ENCODE assay signal across 18 cellular contexts in genomic region chr11:3952715-3953114, GRCh38.
DNase-seq lines count a peak whose midpoint lies in the region; ATAC-seq, FAIRE-seq and TF ChIP-seq lines count a peak whose summit lies in the region.
"Had no signal": no experiment of that assay in that cellular context is flagged by ENCODE, and none has a peak within 500 bp of the region (broad histone marks: within the 10 kb centered on the region; RNA-seq: fewer than 3 reads in every experiment).

No MANE protein-coding gene starts in this region.

- DNase-seq in activated naive CD4-positive, alpha-beta T cell treated with Interleukin-2 at 50 U/mL for 16 hours, result no peak
- no peak for DNase-seq in OCI-LY7 (ENCODE audit: low spot score)
- no peak for DNase-seq in astrocyte (ENCODE audit: low read depth)
- no peak for DNase-seq in sciatic nerve (ENCODE audit: low spot score)
- DNase-seq in GM23248, result no peak
- DNase-seq: H7, KG1, lower lobe of right lung, NCI-H1417, NCI-H2171, NCI-H774 had no signal

- H3K9ac ChIP-seq in astrocyte (ENCODE audit: low read length) (no peak overlapping the region), GM23248 (no peak overlapping the region)

- H3K4me3 ChIP-seq in OCI-LY7 (ENCODE audit: low read depth, low read length, poor library complexity, severe bottlenecking) (no peak overlapping the region), astrocyte (ENCODE audit: insufficient read depth, low read depth, low read length) (no peak overlapping the region), GM23248 (no peak overlapping the region)
- H3K4me3 ChIP-seq: cardiac muscle cell, lower lobe of right lung had no signal

- FAIRE-seq in astrocyte (lab: Jason Lieb, UNC), result no peak

- H3K36me3 Mint-ChIP-seq in activated naive CD4-positive, alpha-beta T cell treated with anti-CD3 and anti-CD28 coated beads, Interleukin-2, amount 50 U/mL, for 24 hours, result peaks cover 12% of the 10 kb centered on the region
- no peaks in the 10 kb centered on the region for H3K36me3 Mint-ChIP-seq in astrocyte (ENCODE audit: low read depth, unreplicated experiment)

- POLR2A ChIA-PET in OCI-LY7 (lab: Charles Lee), result interaction anchor here (0.8 to 1.0 kb wide), 2 partner anchors 15 to 82 kb away, joined by 3 read pairs; no protein-coding TSS in a partner anchor

- H2AFZ ChIP-seq in OCI-LY7 (ENCODE audit: low read length), result no peak overlapping the region
- H2AFZ ChIP-seq in astrocyte (ENCODE audit: low read depth, low read length), result no peak overlapping the region
- H2AFZ ChIP-seq in GM23248, result no peak overlapping the region

- H3K4me1 ChIP-seq in OCI-LY7 (ENCODE audit: insufficient read depth, low read length, poor library complexity, severe bottlenecking), result peaks cover 70% of the 10 kb centered on the region
- peaks cover 9% of the 10 kb centered on the region for H3K4me1 ChIP-seq in astrocyte (ENCODE audit: insufficient read depth, low read length)
- H3K4me1 ChIP-seq in GM23248 (ENCODE audit: insufficient read depth), result peaks cover 7% of the 10 kb centered on the region; the same call in 1 of the 2 replicates

- H3K27ac ChIP-seq in OCI-LY7 (ENCODE audit: low read depth, low read length, poor library complexity, severe bottlenecking), result no peak overlapping the region
- H3K27ac ChIP-seq in astrocyte (ENCODE audit: low read depth, low read length), result no peak overlapping the region
- H3K27ac ChIP-seq in GM23248, result no peak overlapping the region
- H3K27ac ChIP-seq: cardiac muscle cell, HL-60 had no signal

- H3K36me3 ChIP-seq in OCI-LY7 (ENCODE audit: insufficient read depth, low read length) (no peaks in the 10 kb centered on the region), astrocyte (ENCODE audit: insufficient read depth, low read length) (no peaks in the 10 kb centered on the region), GM23248 (ENCODE audit: low read depth) (no peaks in the 10 kb centered on the region)
- H3K36me3 ChIP-seq: cardiac muscle cell, lower lobe of right lung had no signal

- H3K9me3 Mint-ChIP-seq in activated naive CD4-positive, alpha-beta T cell treated with anti-CD3 and anti-CD28 coated beads, Interleukin-2, amount 50 U/mL, for 24 hours, result peaks cover 10% of the 10 kb centered on the region
- no peaks in the 10 kb centered on the region for H3K9me3 Mint-ChIP-seq in astrocyte (ENCODE audit: unreplicated experiment)

- H4K20me1 ChIP-seq in OCI-LY7 (ENCODE audit: insufficient read depth, low read length) (no peaks in the 10 kb centered on the region), astrocyte (ENCODE audit: insufficient read depth, low read length) (no peaks in the 10 kb centered on the region), GM23248 (ENCODE audit: insufficient read depth) (no peaks in the 10 kb centered on the region)

- no peaks in the 10 kb centered on the region for H3K27me3 ChIP-seq in astrocyte (ENCODE audit: insufficient read depth, low read length)
- no peaks in the 10 kb centered on the region for H3K27me3 ChIP-seq in GM23248 (replicated peaks; ENCODE audit: insufficient read depth)
- H3K27me3 ChIP-seq: cardiac muscle cell had no signal

- in situ Hi-C loops in GM23248 (cut with MboI), result no loop called here

- no peaks in the 10 kb centered on the region for H3K9me2 ChIP-seq in OCI-LY7 (ENCODE audit: insufficient read depth, low read length)
- no peaks in the 10 kb centered on the region for H3K9me2 ChIP-seq in GM23248 (ENCODE audit: insufficient read depth)

- no peaks in the 10 kb centered on the region for H3F3A ChIP-seq in GM23248 (ENCODE audit: insufficient read depth)

- TF ChIP-seq CTCF in OCI-LY7 (conservative IDR thresholded peaks at IDR 0.05; ENCODE audit: low read length) (no peak), astrocyte (IDR thresholded peaks at IDR 0.05; ENCODE audit: insufficient read depth, low read depth, low read length) (no peak)

- no TSS peak for BruUV-seq in OCI-LY7 (replicated peaks; lab: Mats Ljungman, UMichigan)

- H3K27ac Mint-ChIP-seq in activated naive CD4-positive, alpha-beta T cell treated with anti-CD3 and anti-CD28 coated beads, Interleukin-2, amount 50 U/mL, for 24 hours, result peak overlapping the region; percentile 87
- H3K27ac Mint-ChIP-seq in astrocyte (ENCODE audit: unreplicated experiment), result no peak overlapping the region

- H3K4me3 Mint-ChIP-seq in activated naive CD4-positive, alpha-beta T cell treated with anti-CD3 and anti-CD28 coated beads, Interleukin-2, amount 50 U/mL, for 24 hours, result no peak overlapping the region
- H3K4me3 Mint-ChIP-seq in astrocyte (ENCODE audit: unreplicated experiment), result peak overlapping the region; percentile 52

- H3K4me2 ChIP-seq in OCI-LY7 (ENCODE audit: low read length), result peak overlapping the region; percentile 2; the same call in 1 of the 2 replicates
- H3K4me2 ChIP-seq in astrocyte (ENCODE audit: low read length), result no peak overlapping the region
- no peak overlapping the region for H3K4me2 ChIP-seq in GM23248 (ENCODE audit: unreplicated experiment)

- H3K27me3 Mint-ChIP-seq in activated naive CD4-positive, alpha-beta T cell treated with anti-CD3 and anti-CD28 coated beads, Interleukin-2, amount 50 U/mL, for 24 hours, result no peaks in the 10 kb centered on the region
- H3K27me3 Mint-ChIP-seq in astrocyte (ENCODE audit: low read depth, unreplicated experiment), result no peaks in the 10 kb centered on the region

- peaks cover 92% of the 10 kb centered on the region for H3K4me1 Mint-ChIP-seq in activated naive CD4-positive, alpha-beta T cell treated with anti-CD3 and anti-CD28 coated beads, Interleukin-2, amount 50 U/mL, for 24 hours
- H3K4me1 Mint-ChIP-seq in astrocyte (ENCODE audit: low read depth, unreplicated experiment), result peaks cover 32% of the 10 kb centered on the region

- H3K79me2 ChIP-seq in OCI-LY7 (ENCODE audit: insufficient read depth, low read depth, low read length) (peaks cover 18% of the 10 kb centered on the region; the same call in 1 of the 2 replicates), astrocyte (ENCODE audit: insufficient read depth, low read length) (no peaks in the 10 kb centered on the region), GM23248 (ENCODE audit: insufficient read depth) (no peaks in the 10 kb centered on the region)

- CTCF ChIA-PET in OCI-LY7 (lab: Charles Lee; ENCODE audit: unreplicated experiment), result no interaction called here

- intact Hi-C loops in OCI-LY7 (cut with micrococcal nuclease; ENCODE audit: unreplicated experiment), result no loop called here
- intact Hi-C loops in sciatic nerve (cut with DNase I), result no loop called here

- no peaks in the 10 kb centered on the region for H3K9me3 ChIP-seq in OCI-LY7 (ENCODE audit: low read length)
- no peaks in the 10 kb centered on the region for H3K9me3 ChIP-seq in astrocyte (ENCODE audit: insufficient read depth, low read depth, low read length)
- no peaks in the 10 kb centered on the region for H3K9me3 ChIP-seq in GM23248 (ENCODE audit: low read depth)
- H3K9me3 ChIP-seq: lower lobe of right lung had no signal

- ATAC-seq in sciatic nerve, result peak; percentile 54
- no peak for ATAC-seq in GM21723 (IDR thresholded peaks at IDR 0.05; ENCODE audit: unreplicated experiment)
- no peak for ATAC-seq in GM18907 (IDR thresholded peaks at IDR 0.05; ENCODE audit: unreplicated experiment)
- ATAC-seq: esophagus mucosa, lower lobe of right lung, Panc1 had no signal
